Comparison of ENCODE assay signal across 18 cellular contexts in the genomic region with DNA sequence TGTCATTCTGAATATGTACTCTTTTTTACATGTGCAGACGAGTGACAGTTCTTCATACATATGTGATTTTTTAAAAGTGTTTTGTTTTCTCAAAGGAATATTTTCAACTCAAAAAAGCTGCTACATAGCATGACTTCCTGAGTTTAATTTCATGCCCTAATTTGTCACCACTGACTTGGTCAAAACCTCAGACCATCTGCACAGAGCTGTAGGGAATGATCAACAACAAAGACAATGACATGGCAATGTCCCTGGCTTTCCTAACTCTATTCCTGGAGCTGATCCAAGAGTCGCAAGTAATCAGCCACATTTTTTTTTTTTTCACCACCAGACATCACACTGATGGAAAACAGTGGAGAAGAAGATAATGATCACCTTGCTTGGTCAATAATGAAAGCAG.
A peak's percentile ranks its signal among the peaks of the same experiment; 100 is the strongest.
DNase-seq lines count a peak whose midpoint lies in the region; ATAC-seq, FAIRE-seq and TF ChIP-seq lines count a peak whose summit lies in the region.
"Had no signal": no experiment of that assay in that cellular context is flagged by ENCODE, and none has a peak within 500 bp of the region (broad histone marks: within the 10 kb centered on the region; RNA-seq: fewer than 3 reads in every experiment).

No MANE protein-coding gene starts in this region.

- peaks cover 61% of the 10 kb centered on the region for H3K36me3 Mint-ChIP-seq in dendritic cell treated with granulocyte-macrophage colony-stimulating factor and Interleukin-4, amounts not matched to agents 40 ng/mL and 50 ng/mL, for 4 days (ENCODE audit: low read depth)

- WGBS in tibial nerve, 2 donors, result 39 to 46% methylated on average over 2 of the region's 2 CpGs
- WGBS in lower leg skin, 2 donors, result 34 to 38% methylated on average over 2 of the region's 2 CpGs

- H3K4me1 Mint-ChIP-seq in dendritic cell treated with granulocyte-macrophage colony-stimulating factor and Interleukin-4, amounts not matched to agents 40 ng/mL and 50 ng/mL, for 4 days (ENCODE audit: low read depth), result peaks cover 45% of the 10 kb centered on the region

- peak overlapping the region in 7 of 11 experiments; percentile 0 to 70 (median 50); a peak in 9 of 22 replicates for H3K9ac ChIP-seq in BLaER1 treated with 17β-estradiol and CSF1 and Interleukin-3, amounts not matched to agents 10 nM and 100 nM
- H3K9ac ChIP-seq: SK-N-SH had no signal

- TF ChIP-seq POLR2A in GM12891 (IDR thresholded peaks at IDR 0.05; ENCODE audit: low read depth, low read length) (no peak), tibial nerve (IDR thresholded peaks at IDR 0.05) (no peak), lower leg skin (IDR thresholded peaks at IDR 0.05) (no peak)

- no peak for TF ChIP-seq CTCF in tibial nerve (IDR thresholded peaks at IDR 0.05)
- no peak for TF ChIP-seq CTCF in lower leg skin (IDR thresholded peaks at IDR 0.05)
- TF ChIP-seq CTCF in left lung (IDR thresholded peaks at IDR 0.05), result no peak

- no peak for ATAC-seq in left lung
- ATAC-seq: activated CD8-positive, alpha-beta T cell treated with anti-CD3 and anti-CD28 coated beads, Interleukin-2, amount 10 ng/mL, durations not matched to agents 7 days and 5 days; naive thymus-derived CD8-positive, alpha-beta T cell had no signal

- peak overlapping the region in 3 of 10 experiments; percentile 4 to 15 (median 14); a peak in 2 of 20 replicates for H3K4me3 ChIP-seq in BLaER1 treated with 17β-estradiol and CSF1 and Interleukin-3, amounts not matched to agents 10 nM and 100 nM
- H3K4me3 ChIP-seq in tibial nerve, result no peak overlapping the region
- no peak overlapping the region for H3K4me3 ChIP-seq in lower leg skin (ENCODE audit: low read depth, poor library complexity, severe bottlenecking)
- H3K4me3 ChIP-seq in left lung, result no peak overlapping the region
- H3K4me3 ChIP-seq: left ventricle myocardium inferior had no signal

- peak; percentile 80 for FAIRE-seq in GM12891 (lab: Jason Lieb, UNC)

- peaks cover 0 to 40% (median 0%) of the 10 kb centered on the region in 11 experiments; a peak in 4 of 22 replicates for H3K36me3 ChIP-seq in BLaER1 treated with 17β-estradiol and CSF1 and Interleukin-3, amounts not matched to agents 10 nM and 100 nM
- H3K36me3 ChIP-seq in tibial nerve (no peaks in the 10 kb centered on the region), left lung (no peaks in the 10 kb centered on the region)
- H3K36me3 ChIP-seq: left ventricle myocardium inferior had no signal

- no peaks in the 10 kb centered on the region for H3K9me3 Mint-ChIP-seq in dendritic cell treated with granulocyte-macrophage colony-stimulating factor and Interleukin-4, amounts not matched to agents 40 ng/mL and 50 ng/mL, for 4 days
- H3K9me3 Mint-ChIP-seq: activated T-helper 2 cell treated with anti-CD3 and anti-CD28 coated beads, Interferon-gamma antibody, Interleukin-2, Interleukin-4, amounts not matched to agents 10 μg/mL and 5 μg/mL and 100 μg/mL, durations not matched to agents 14 hours and 24 hours and 36 hours had no signal

- peak overlapping the region; percentile 17 for H3K4me3 Mint-ChIP-seq in dendritic cell treated with granulocyte-macrophage colony-stimulating factor and Interleukin-4, amounts not matched to agents 40 ng/mL and 50 ng/mL, for 4 days
- H3K4me3 Mint-ChIP-seq: activated CD8-positive, alpha-beta T cell treated with anti-CD3 and anti-CD28 coated beads, Interleukin-2, amount 10 ng/mL, durations not matched to agents 7 days and 5 days had no signal

- peaks cover 17 to 97% (median 39%) of the 10 kb centered on the region in 10 experiments for H3K4me1 ChIP-seq in BLaER1 treated with 17β-estradiol and CSF1 and Interleukin-3, amounts not matched to agents 10 nM and 100 nM
- H3K4me1 ChIP-seq in tibial nerve, result peaks cover 0 to 5% (median 2%) of the 10 kb centered on the region in 4 donors
- H3K4me1 ChIP-seq in left lung, result peaks cover 0 to 18% of the 10 kb centered on the region in 2 donors
- H3K4me1 ChIP-seq: left ventricle myocardium inferior had no signal

- peaks cover 0 to 44% (median 0%) of the 10 kb centered on the region in 11 experiments; a peak in 2 of 22 replicates for H4K20me1 ChIP-seq in BLaER1 treated with 17β-estradiol and CSF1 and Interleukin-3, amounts not matched to agents 10 nM and 100 nM

- no peaks in the 10 kb centered on the region for H3K27me3 ChIP-seq in BLaER1 treated with 17β-estradiol and CSF1 and Interleukin-3, amounts not matched to agents 10 nM and 100 nM
- H3K27me3 ChIP-seq in tibial nerve, result no peaks in the 10 kb centered on the region
- no peaks in the 10 kb centered on the region for H3K27me3 ChIP-seq in left lung

- peak overlapping the region in 9 of 11 experiments; percentile 26 to 92 (median 71); a peak in 16 of 22 replicates for H3K27ac ChIP-seq in BLaER1 treated with 17β-estradiol and CSF1 and Interleukin-3, amounts not matched to agents 10 nM and 100 nM
- H3K27ac ChIP-seq in tibial nerve (no peak overlapping the region), left lung (peak overlapping the region in 1 of 2 donors; percentile 71)
- H3K27ac ChIP-seq: left ventricle myocardium inferior had no signal

- peaks cover 7 to 55% (median 13%) of the 10 kb centered on the region in 11 experiments; a peak in 21 of 22 replicates for H3K9me3 ChIP-seq in BLaER1 treated with 17β-estradiol and CSF1 and Interleukin-3, amounts not matched to agents 10 nM and 100 nM (replicated peaks in 1 of 11)
- H3K9me3 ChIP-seq in tibial nerve, result no peaks in the 10 kb centered on the region
- no peaks in the 10 kb centered on the region for H3K9me3 ChIP-seq in left lung
- H3K9me3 ChIP-seq: left ventricle myocardium inferior, SK-N-SH had no signal

- H3K27me3 Mint-ChIP-seq in dendritic cell treated with granulocyte-macrophage colony-stimulating factor and Interleukin-4, amounts not matched to agents 40 ng/mL and 50 ng/mL, for 4 days, result no peaks in the 10 kb centered on the region

- H3K4me2 ChIP-seq in BLaER1 treated with 17β-estradiol and CSF1 and Interleukin-3, amounts not matched to agents 10 nM and 100 nM, result peak overlapping the region; percentile 54 to 85 (median 72)
- H3K4me2 ChIP-seq: SK-N-SH had no signal

- intact Hi-C loops in dendritic cell treated with granulocyte-macrophage colony-stimulating factor and Interleukin-4, amounts not matched to agents 40 ng/mL and 50 ng/mL, for 4 days (cut with micrococcal nuclease), result loop anchor here (2.0 to 5.0 kb wide), 2 partner anchors 15 to 35 kb away; no protein-coding TSS in a partner anchor
- intact Hi-C loops in lower leg skin (cut with DNase I; ENCODE audit: low total_unique reads), result no loop called here
- intact Hi-C loops in left lung (cut with DNase I), result no loop called here

- DNase-seq in GM12891 (ENCODE audit: insufficient read length, low spot score), result no peak
- peak; percentile 24 for DNase-seq in NCI-H82 (lab: John Stamatoyannopoulos, UW)
- DNase-seq in tibial nerve (ENCODE audit: low spot score in 2 of 2), result no peak
- no peak for DNase-seq in lower leg skin (ENCODE audit: low spot score in 2 of 2)
- no peak for DNase-seq in NCI-H187 treated with DMSO at 0.1 percent for 48 hours (lab: John Stamatoyannopoulos, UW)
- DNase-seq in left lung, result no peak
- DNase-seq: activated CD8-positive, alpha-beta T cell treated with anti-CD3 and anti-CD28 coated beads, Interleukin-2, amount 10 ng/mL, durations not matched to agents 7 days and 5 days; amniotic stem cell; DMS79; foreskin melanocyte; GOT3; left ventricle myocardium inferior; MM.1S; naive thymus-derived CD8-positive, alpha-beta T cell; SK-N-SH had no signal

- peak overlapping the region; percentile 83 for H3K27ac Mint-ChIP-seq in dendritic cell treated with granulocyte-macrophage colony-stimulating factor and Interleukin-4, amounts not matched to agents 40 ng/mL and 50 ng/mL, for 4 days
- H3K27ac Mint-ChIP-seq: activated CD8-positive, alpha-beta T cell treated with anti-CD3 and anti-CD28 coated beads, Interleukin-2, amount 10 ng/mL, durations not matched to agents 7 days and 5 days; activated T-helper 2 cell treated with anti-CD3 and anti-CD28 coated beads, Interferon-gamma antibody, Interleukin-2, Interleukin-4, amounts not matched to agents 10 μg/mL and 5 μg/mL and 100 μg/mL, durations not matched to agents 14 hours and 24 hours and 36 hours had no signal

- TF ChIP-seq EP300 in tibial nerve (IDR thresholded peaks at IDR 0.05), result no peak

TF ChIP-seq in GM12891, 5 proteins besides CTCF, POLR2A, EP300 and RAD21:
- TF ChIP-seq SPI1 (IDR thresholded peaks at IDR 0.05; ENCODE audit: low read depth, low read length) (no peak), TAF1 (IDR thresholded peaks at IDR 0.05; ENCODE audit: low read depth, low read length) (no peak), POU2F2 (IDR thresholded peaks at IDR 0.05; ENCODE audit: low read depth, low read length) (no peak), PAX5 (IDR thresholded peaks at IDR 0.05; ENCODE audit: insufficient read depth, low read length, severe bottlenecking) (no peak)

Comparison
In these comparisons a context has a peak if more than half of its experiments do, and no peak if none do; other contexts are left out.
1. H3K27ac ChIP-seq: peak in BLaER1 treated with 17β-estradiol and CSF1 and Interleukin-3, amounts not matched to agents 10 nM and 100 nM (9 of 11); none in tibial nerve (0 of 4).